ENCODE assay signal across 23 cellular contexts in genomic region chr13:32445461-32445860, GRCh38.
"Had no signal": no experiment of that assay in that cellular context is flagged by ENCODE, and none has a peak within 500 bp of the region (broad histone marks: within the 10 kb centered on the region; RNA-seq: fewer than 3 reads in every experiment).

No MANE protein-coding gene starts in this region.

- H3K4me2 ChIP-seq: SK-N-SH had no signal

- H3K9me3 ChIP-seq: MG63, SK-N-SH had no signal

- FAIRE-seq: HTR-8/SVneo, RCC 7860 had no signal

- H3K9ac ChIP-seq: SK-N-SH had no signal

- H3K4me3 ChIP-seq: MG63 had no signal

- H3K27ac ChIP-seq: HL-60 had no signal

- DNase-seq: KBM-7, MG63, NCI-H1092, NCI-H1105 treated with DMSO at 0.1 percent for 48 hours, NCI-H1417 treated with DMSO at 0.1 percent for 48 hours, NCI-H146, NCI-H1694 treated with DMSO at 0.1 percent for 48 hours, NCI-H1930, NCI-H2081, NCI-H2107, NCI-H2171, NCI-H226, NCI-H446, NCI-H510A, NCI-H524 treated with DMSO at 0.1 percent for 48 hours, NCI-H69, NCI-H774, Right ventricle myocardium superior, RPMI8226, SK-N-SH had no signal

- H3K27me3 ChIP-seq: MG63 had no signal
